In the genomic region with DNA sequence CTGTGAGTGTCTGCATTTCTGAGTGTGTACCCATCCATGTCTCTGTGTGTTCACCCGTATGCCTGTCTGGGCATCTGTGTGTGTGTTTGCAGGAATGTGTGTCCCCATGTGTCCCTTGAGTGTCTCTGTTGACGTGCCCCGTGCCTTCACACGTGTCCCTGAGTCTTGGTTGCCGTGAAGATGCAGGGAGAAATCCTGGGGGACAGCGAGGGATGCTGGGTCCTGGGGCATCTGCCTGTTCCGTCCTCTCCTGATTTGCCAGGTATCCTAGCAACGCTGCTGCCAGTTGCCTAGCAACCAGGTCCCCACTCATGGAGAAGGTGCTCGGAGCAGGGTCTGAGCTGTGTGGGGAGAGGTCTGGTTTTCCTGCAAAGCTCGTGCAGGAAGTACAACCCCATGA, we compare ENCODE assay signal across 16 cellular contexts.
A peak's percentile ranks its signal among the peaks of the same experiment; 100 is the strongest.
DNase-seq lines count a peak whose midpoint lies in the region; ATAC-seq lines count a peak whose summit lies in the region.
"Had no signal": no experiment of that assay in that cellular context is flagged by ENCODE, and none has a peak within 500 bp of the region (broad histone marks: within the 10 kb centered on the region; RNA-seq: fewer than 3 reads in every experiment).

No MANE protein-coding gene starts in this region.

- peak; percentile 61 for DNase-seq in NCI-H82 (lab: John Stamatoyannopoulos, UW)
- DNase-seq in NCI-H82 treated with DMSO at 0.1 percent for 48 hours (lab: John Stamatoyannopoulos, UW; ENCODE audit: unreplicated experiment) = no peak
- peak; percentile 17 for DNase-seq in NCI-H446 treated with DMSO at 0.1 percent for 48 hours (lab: John Stamatoyannopoulos, UW)
- peak; percentile 57 for DNase-seq in superior temporal gyrus (ENCODE audit: extremely low spot score)
- DNase-seq in GM19240 (ENCODE audit: insufficient read length, low spot score) = no peak
- DNase-seq in LoVo (ENCODE audit: low spot score) = no peak
- DNase-seq: activated CD4-positive, alpha-beta T cell treated with anti-CD3 and anti-CD28 coated beads, Interleukin-2, amount 50 U/mL, for 1 hour; activated T-cell treated with anti-CD3 and anti-CD28 coated beads, Interleukin-2, amount 50 U/mL, for 24 hours; CD8-positive, alpha-beta memory T cell; NCI-H187 had no signal

- peak overlapping the region; percentile 80 for H3K27ac ChIP-seq in cingulate gyrus (ENCODE audit: low read depth, low read length)
- H3K27ac ChIP-seq: HL-60, prostate gland, SK-N-MC had no signal

- ATAC-seq in GM18511 (IDR thresholded peaks at IDR 0.05; ENCODE audit: unreplicated experiment) = no peak
- ATAC-seq: left lobe of liver had no signal

Comparison
In these comparisons a context has a peak if more than half of its experiments do, and no peak if none do; other contexts are left out.
1. DNase-seq: peak in NCI-H82 (single experiment), NCI-H446 treated with DMSO at 0.1 percent for 48 hours (single experiment) and superior temporal gyrus (single experiment); none in NCI-H82 treated with DMSO at 0.1 percent for 48 hours (single experiment), GM19240 (single experiment) and LoVo (single experiment).